In the genomic region with DNA sequence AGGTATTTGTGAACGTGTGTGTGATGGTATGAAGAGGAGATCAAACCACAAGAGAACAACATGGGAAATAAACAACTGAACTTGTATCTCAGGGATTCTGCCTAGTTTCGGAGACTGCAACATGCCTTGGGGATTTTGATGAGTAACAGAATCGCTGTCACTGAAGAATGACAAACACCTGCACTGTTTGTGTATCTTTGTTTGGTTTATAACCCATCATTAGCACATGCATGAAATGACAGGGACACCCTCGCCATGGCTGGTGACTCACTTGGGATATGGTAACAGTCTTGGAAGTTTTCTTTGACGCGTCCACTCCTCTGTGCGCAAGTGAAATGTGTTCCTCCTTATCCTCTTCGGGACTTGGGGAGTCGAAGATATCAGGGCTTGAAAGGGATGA, we compare ENCODE assay signal across 2 cellular contexts.
A peak's percentile ranks its signal among the peaks of the same experiment; 100 is the strongest.
TF ChIP-seq lines count a peak whose summit lies in the region.

No MANE protein-coding gene starts in this region.

TF ChIP-seq in IMR-90, 13 proteins besides CTCF, POLR2A, EP300 and RAD21:
- TF ChIP-seq FOS (IDR thresholded peaks at IDR 0.05; ENCODE audit: low read depth, low read length) (no peak), CEBPB (IDR thresholded peaks at IDR 0.05; ENCODE audit: low read depth, low read length) (no peak), CHD1 (IDR thresholded peaks at IDR 0.05; ENCODE audit: low read depth, low read length) (no peak), BHLHE40 (IDR thresholded peaks at IDR 0.05; ENCODE audit: low read depth, low read length) (peak; percentile 38; the same call in 1 of the 2 replicates), MAFK (IDR thresholded peaks at IDR 0.05; ENCODE audit: low read depth, low read length) (no peak), RFX5 (IDR thresholded peaks at IDR 0.05; ENCODE audit: low read depth, low read length) (no peak), SMC3 (IDR thresholded peaks at IDR 0.05; ENCODE audit: low read depth, low read length) (no peak)
- TF ChIP-seq, protein P1, sequence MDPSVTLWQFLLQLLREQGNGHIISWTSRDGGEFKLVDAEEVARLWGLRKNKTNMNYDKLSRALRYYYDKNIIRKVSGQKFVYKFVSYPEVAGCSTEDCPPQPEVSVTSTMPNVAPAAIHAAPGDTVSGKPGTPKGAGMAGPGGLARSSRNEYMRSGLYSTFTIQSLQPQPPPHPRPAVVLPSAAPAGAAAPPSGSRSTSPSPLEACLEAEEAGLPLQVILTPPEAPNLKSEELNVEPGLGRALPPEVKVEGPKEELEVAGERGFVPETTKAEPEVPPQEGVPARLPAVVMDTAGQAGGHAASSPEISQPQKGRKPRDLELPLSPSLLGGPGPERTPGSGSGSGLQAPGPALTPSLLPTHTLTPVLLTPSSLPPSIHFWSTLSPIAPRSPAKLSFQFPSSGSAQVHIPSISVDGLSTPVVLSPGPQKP (IDR thresholded peaks at IDR 0.05; ENCODE audit: borderline replicate concordance, low read depth, low read length) = no peak

TF ChIP-seq in H1, 55 proteins besides CTCF, POLR2A, EP300 and RAD21:
- TF ChIP-seq TAF1 (IDR thresholded peaks at IDR 0.05; ENCODE audit: low read depth, low read length) (no peak), SP2 (IDR thresholded peaks at IDR 0.05; ENCODE audit: low read length) (no peak), TCF12 (IDR thresholded peaks at IDR 0.05; ENCODE audit: low read depth, low read length) (no peak), CEBPB (IDR thresholded peaks at IDR 0.05; ENCODE audit: low read depth, low read length) (no peak), GABPA (IDR thresholded peaks at IDR 0.05; ENCODE audit: borderline replicate concordance, insufficient read depth, low read length) (no peak), BRCA1 (IDR thresholded peaks at IDR 0.05; ENCODE audit: low read depth, low read length) (no peak), SRF (IDR thresholded peaks at IDR 0.05; ENCODE audit: low read depth, low read length) (no peak), HDAC2 (IDR thresholded peaks at IDR 0.05; ENCODE audit: borderline replicate concordance in 1 of 2, low read depth in 2 of 2, low read length in 2 of 2) (no peak), CTBP2 (IDR thresholded peaks at IDR 0.05; ENCODE audit: borderline replicate concordance, insufficient read depth, insufficient read length, low read length) (no peak), SIX5 (IDR thresholded peaks at IDR 0.05; ENCODE audit: low read depth, low read length) (no peak), ZNF274 (IDR thresholded peaks at IDR 0.05; ENCODE audit: borderline replicate concordance, extremely low read depth, low read length) (no peak), CREB1 (IDR thresholded peaks at IDR 0.05) (no peak), SIN3A (conservative IDR thresholded peaks at IDR 0.05 in 1 of 2, IDR thresholded peaks at IDR 0.05 in 1 of 2; ENCODE audit: low read depth in 1 of 2, low read length in 2 of 2) (no peak), TBP (IDR thresholded peaks at IDR 0.05; ENCODE audit: low read depth, low read length) (no peak), EGR1 (IDR thresholded peaks at IDR 0.05; ENCODE audit: borderline replicate concordance, low read depth, low read length) (no peak), MAFK (IDR thresholded peaks at IDR 0.05; ENCODE audit: low read depth, low read length) (no peak)
- TF ChIP-seq, protein P2, sequence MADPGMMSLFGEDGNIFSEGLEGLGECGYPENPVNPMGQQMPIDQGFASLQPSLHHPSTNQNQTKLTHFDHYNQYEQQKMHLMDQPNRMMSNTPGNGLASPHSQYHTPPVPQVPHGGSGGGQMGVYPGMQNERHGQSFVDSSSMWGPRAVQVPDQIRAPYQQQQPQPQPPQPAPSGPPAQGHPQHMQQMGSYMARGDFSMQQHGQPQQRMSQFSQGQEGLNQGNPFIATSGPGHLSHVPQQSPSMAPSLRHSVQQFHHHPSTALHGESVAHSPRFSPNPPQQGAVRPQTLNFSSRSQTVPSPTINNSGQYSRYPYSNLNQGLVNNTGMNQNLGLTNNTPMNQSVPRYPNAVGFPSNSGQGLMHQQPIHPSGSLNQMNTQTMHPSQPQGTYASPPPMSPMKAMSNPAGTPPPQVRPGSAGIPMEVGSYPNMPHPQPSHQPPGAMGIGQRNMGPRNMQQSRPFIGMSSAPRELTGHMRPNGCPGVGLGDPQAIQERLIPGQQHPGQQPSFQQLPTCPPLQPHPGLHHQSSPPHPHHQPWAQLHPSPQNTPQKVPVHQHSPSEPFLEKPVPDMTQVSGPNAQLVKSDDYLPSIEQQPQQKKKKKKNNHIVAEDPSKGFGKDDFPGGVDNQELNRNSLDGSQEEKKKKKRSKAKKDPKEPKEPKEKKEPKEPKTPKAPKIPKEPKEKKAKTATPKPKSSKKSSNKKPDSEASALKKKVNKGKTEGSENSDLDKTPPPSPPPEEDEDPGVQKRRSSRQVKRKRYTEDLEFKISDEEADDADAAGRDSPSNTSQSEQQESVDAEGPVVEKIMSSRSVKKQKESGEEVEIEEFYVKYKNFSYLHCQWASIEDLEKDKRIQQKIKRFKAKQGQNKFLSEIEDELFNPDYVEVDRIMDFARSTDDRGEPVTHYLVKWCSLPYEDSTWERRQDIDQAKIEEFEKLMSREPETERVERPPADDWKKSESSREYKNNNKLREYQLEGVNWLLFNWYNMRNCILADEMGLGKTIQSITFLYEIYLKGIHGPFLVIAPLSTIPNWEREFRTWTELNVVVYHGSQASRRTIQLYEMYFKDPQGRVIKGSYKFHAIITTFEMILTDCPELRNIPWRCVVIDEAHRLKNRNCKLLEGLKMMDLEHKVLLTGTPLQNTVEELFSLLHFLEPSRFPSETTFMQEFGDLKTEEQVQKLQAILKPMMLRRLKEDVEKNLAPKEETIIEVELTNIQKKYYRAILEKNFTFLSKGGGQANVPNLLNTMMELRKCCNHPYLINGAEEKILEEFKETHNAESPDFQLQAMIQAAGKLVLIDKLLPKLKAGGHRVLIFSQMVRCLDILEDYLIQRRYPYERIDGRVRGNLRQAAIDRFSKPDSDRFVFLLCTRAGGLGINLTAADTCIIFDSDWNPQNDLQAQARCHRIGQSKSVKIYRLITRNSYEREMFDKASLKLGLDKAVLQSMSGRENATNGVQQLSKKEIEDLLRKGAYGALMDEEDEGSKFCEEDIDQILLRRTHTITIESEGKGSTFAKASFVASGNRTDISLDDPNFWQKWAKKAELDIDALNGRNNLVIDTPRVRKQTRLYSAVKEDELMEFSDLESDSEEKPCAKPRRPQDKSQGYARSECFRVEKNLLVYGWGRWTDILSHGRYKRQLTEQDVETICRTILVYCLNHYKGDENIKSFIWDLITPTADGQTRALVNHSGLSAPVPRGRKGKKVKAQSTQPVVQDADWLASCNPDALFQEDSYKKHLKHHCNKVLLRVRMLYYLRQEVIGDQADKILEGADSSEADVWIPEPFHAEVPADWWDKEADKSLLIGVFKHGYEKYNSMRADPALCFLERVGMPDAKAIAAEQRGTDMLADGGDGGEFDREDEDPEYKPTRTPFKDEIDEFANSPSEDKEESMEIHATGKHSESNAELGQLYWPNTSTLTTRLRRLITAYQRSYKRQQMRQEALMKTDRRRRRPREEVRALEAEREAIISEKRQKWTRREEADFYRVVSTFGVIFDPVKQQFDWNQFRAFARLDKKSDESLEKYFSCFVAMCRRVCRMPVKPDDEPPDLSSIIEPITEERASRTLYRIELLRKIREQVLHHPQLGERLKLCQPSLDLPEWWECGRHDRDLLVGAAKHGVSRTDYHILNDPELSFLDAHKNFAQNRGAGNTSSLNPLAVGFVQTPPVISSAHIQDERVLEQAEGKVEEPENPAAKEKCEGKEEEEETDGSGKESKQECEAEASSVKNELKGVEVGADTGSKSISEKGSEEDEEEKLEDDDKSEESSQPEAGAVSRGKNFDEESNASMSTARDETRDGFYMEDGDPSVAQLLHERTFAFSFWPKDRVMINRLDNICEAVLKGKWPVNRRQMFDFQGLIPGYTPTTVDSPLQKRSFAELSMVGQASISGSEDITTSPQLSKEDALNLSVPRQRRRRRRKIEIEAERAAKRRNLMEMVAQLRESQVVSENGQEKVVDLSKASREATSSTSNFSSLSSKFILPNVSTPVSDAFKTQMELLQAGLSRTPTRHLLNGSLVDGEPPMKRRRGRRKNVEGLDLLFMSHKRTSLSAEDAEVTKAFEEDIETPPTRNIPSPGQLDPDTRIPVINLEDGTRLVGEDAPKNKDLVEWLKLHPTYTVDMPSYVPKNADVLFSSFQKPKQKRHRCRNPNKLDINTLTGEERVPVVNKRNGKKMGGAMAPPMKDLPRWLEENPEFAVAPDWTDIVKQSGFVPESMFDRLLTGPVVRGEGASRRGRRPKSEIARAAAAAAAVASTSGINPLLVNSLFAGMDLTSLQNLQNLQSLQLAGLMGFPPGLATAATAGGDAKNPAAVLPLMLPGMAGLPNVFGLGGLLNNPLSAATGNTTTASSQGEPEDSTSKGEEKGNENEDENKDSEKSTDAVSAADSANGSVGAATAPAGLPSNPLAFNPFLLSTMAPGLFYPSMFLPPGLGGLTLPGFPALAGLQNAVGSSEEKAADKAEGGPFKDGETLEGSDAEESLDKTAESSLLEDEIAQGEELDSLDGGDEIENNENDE (IDR thresholded peaks at IDR 0.05; ENCODE audit: insufficient replicate concordance, low read length) = no peak
- TF ChIP-seq, protein P3, sequence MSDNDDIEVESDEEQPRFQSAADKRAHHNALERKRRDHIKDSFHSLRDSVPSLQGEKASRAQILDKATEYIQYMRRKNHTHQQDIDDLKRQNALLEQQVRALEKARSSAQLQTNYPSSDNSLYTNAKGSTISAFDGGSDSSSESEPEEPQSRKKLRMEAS (IDR thresholded peaks at IDR 0.05) = no peak
- TF ChIP-seq, protein P4, sequence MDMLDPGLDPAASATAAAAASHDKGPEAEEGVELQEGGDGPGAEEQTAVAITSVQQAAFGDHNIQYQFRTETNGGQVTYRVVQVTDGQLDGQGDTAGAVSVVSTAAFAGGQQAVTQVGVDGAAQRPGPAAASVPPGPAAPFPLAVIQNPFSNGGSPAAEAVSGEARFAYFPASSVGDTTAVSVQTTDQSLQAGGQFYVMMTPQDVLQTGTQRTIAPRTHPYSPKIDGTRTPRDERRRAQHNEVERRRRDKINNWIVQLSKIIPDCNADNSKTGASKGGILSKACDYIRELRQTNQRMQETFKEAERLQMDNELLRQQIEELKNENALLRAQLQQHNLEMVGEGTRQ (IDR thresholded peaks at IDR 0.05; ENCODE audit: low read length) = no peak
